Comparison of ENCODE assay signal across 8 cellular contexts in the genomic region with DNA sequence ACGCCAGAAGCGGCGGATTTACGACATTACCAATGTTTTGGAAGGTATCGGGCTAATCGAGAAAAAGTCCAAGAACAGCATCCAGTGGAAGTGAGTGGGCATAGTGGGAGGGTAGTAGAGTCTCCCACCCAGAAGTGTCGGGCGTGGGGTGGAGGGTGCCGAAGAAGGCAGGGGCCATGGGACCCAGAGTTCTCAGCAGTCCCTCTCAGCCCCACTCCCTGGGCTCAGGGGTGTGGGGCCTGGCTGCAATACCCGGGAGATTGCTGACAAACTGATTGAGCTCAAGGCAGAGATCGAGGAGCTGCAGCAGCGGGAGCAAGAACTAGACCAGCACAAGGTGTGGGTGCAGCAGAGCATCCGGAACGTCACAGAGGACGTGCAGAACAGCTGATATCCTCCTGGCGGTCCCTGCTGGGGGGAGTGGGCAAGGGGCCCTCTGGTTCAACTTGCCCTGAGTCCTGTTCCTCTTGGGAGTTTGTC. TPM values are rescaled to one million over a fixed set of nuclear protein-coding genes. Genes with fewer than 3 reads are reported as not detected.
DNase-seq lines count a peak whose midpoint lies in the region; ATAC-seq and TF ChIP-seq lines count a peak whose summit lies in the region.

No MANE protein-coding gene starts in this region.

- H3K9ac ChIP-seq in skeletal muscle tissue (ENCODE audit: low read depth in 1 of 3, low read length in 3 of 3): peak overlapping the region; percentile 94 to 95 (median 95)

- H3K27me3 ChIP-seq in gastroesophageal sphincter: no peaks in the 10 kb centered on the region
- no peaks in the 10 kb centered on the region for H3K27me3 ChIP-seq in skeletal muscle tissue (ENCODE audit: control insufficient read depth in 3 of 3, insufficient read depth in 3 of 3, low read length in 3 of 3)

- H3K9me3 ChIP-seq in gastroesophageal sphincter (no peaks in the 10 kb centered on the region), skeletal muscle tissue (ENCODE audit: control insufficient read depth in 3 of 3, low read length in 3 of 3) (no peaks in the 10 kb centered on the region)

- WGBS in gastroesophageal sphincter (ENCODE audit: low coverage in 1 of 2), 2 donors: 14 to 22% methylated on average over 5 to 10 of the region's 16 CpGs

- no peaks in the 10 kb centered on the region for H3K9me3 Mint-ChIP-seq in T-helper 2 cell treated with Interferon-gamma antibody and Interleukin-4, amounts not matched to agents 5 μg/mL and 100 μg/mL, for 36 hours

- H3K36me3 Mint-ChIP-seq in T-helper 2 cell treated with Interferon-gamma antibody and Interleukin-4, amounts not matched to agents 5 μg/mL and 100 μg/mL, for 36 hours (ENCODE audit: low read depth): peaks cover 48% of the 10 kb centered on the region

- no peak for TF ChIP-seq POLR2A in gastroesophageal sphincter (IDR thresholded peaks at IDR 0.05)

- H3K4me1 Mint-ChIP-seq in T-helper 2 cell treated with Interferon-gamma antibody and Interleukin-4, amounts not matched to agents 5 μg/mL and 100 μg/mL, for 36 hours (ENCODE audit: low read depth): peaks cover 32% of the 10 kb centered on the region

- H3K36me3 ChIP-seq in gastroesophageal sphincter (peaks cover 0 to 48% of the 10 kb centered on the region in 2 donors), skeletal muscle tissue (ENCODE audit: control insufficient read depth in 3 of 3, insufficient read depth in 3 of 3, low read length in 3 of 3) (peaks cover 36 to 45% (median 42%) of the 10 kb centered on the region in 3 donors)

- H3K4me1 ChIP-seq in gastroesophageal sphincter (peaks cover 0 to 50% (median 16%) of the 10 kb centered on the region in 3 donors), skeletal muscle tissue (ENCODE audit: control insufficient read depth in 3 of 3, insufficient read depth in 3 of 3, low read length in 3 of 3) (peaks cover 26 to 34% (median 32%) of the 10 kb centered on the region in 3 donors)

- no peaks in the 10 kb centered on the region for H3K27me3 Mint-ChIP-seq in T-helper 2 cell treated with Interferon-gamma antibody and Interleukin-4, amounts not matched to agents 5 μg/mL and 100 μg/mL, for 36 hours (ENCODE audit: low read depth)

- H3K4me3 Mint-ChIP-seq in T-helper 2 cell treated with Interferon-gamma antibody and Interleukin-4, amounts not matched to agents 5 μg/mL and 100 μg/mL, for 36 hours: peak overlapping the region; percentile 95

- no peak for DNase-seq in T-helper 2 cell treated with Interferon-gamma antibody and Interleukin-4, amounts not matched to agents 5 μg/mL and 100 μg/mL, for 36 hours (ENCODE audit: low spot score)
- DNase-seq in NCI-H187 treated with DMSO at 0.1 percent for 48 hours (lab: John Stamatoyannopoulos, UW): no peak

- peak overlapping the region; percentile 69 for H3K27ac Mint-ChIP-seq in T-helper 2 cell treated with Interferon-gamma antibody and Interleukin-4, amounts not matched to agents 5 μg/mL and 100 μg/mL, for 36 hours

- peak overlapping the region; percentile 51 to 83 for H3K4me3 ChIP-seq in gastroesophageal sphincter
- H3K4me3 ChIP-seq in skeletal muscle tissue (ENCODE audit: low read length in 3 of 3): peak overlapping the region; percentile 95 to 97 (median 97)

- ATAC-seq in GM21619 (IDR thresholded peaks at IDR 0.05; ENCODE audit: unreplicated experiment): peak; percentile 4
- ATAC-seq in gastroesophageal sphincter: no peak
- no peak for ATAC-seq in GM18861 (IDR thresholded peaks at IDR 0.05; ENCODE audit: unreplicated experiment)
- ATAC-seq in HG03280 (IDR thresholded peaks at IDR 0.05; ENCODE audit: unreplicated experiment): no peak
- ATAC-seq in GM18907 (IDR thresholded peaks at IDR 0.05; ENCODE audit: unreplicated experiment): no peak

- TF ChIP-seq CTCF in gastroesophageal sphincter (IDR thresholded peaks at IDR 0.05): no peak

- no peak for TF ChIP-seq EP300 in gastroesophageal sphincter (IDR thresholded peaks at IDR 0.05)

- H3K27ac ChIP-seq in gastroesophageal sphincter (peak overlapping the region in 3 of 4 donors; percentile 82 to 84 (median 83)), skeletal muscle tissue (ENCODE audit: low read depth, low read length) (no peak overlapping the region)

RNA-seq across cellular contexts. Expression of a gene that starts 0.9 kb away (rescaled TPM):
- total RNA-seq in gastroesophageal sphincter: 10 to 100 TPM; 55.0 to 89.8 (median 76.2) TPM
- 32.4 TPM for total RNA-seq in skeletal muscle tissue

RNA-seq across cellular contexts. Expression of a gene that starts 2.9 kb away (rescaled TPM):
- 1 to 10 TPM; 1.6 to 6.1 (median 2.6) TPM for total RNA-seq in gastroesophageal sphincter
- 5.2 TPM for total RNA-seq in skeletal muscle tissue

RNA-seq across cellular contexts. Expression of a gene that starts 6.1 kb away (rescaled TPM):
- total RNA-seq in gastroesophageal sphincter: 1 to 10 TPM in 2 of 4 donors, under 1 TPM in 2; 0.15 to 3.9 (median 1.3) TPM
- total RNA-seq in skeletal muscle tissue: not detected

RNA-seq across cellular contexts. Expression of a gene that starts 9.1 kb away (rescaled TPM):
- total RNA-seq in gastroesophageal sphincter (10 to 100 TPM in 2 of 4 donors, 1 to 10 TPM in 2; 6.7 to 37.4 (median 19.2) TPM), skeletal muscle tissue (5.2 TPM)

RNA-seq across cellular contexts. Expression of a gene that starts 22.5 kb away (rescaled TPM):
- total RNA-seq in gastroesophageal sphincter (10 to 100 TPM; 23.0 to 78.9 (median 49.9) TPM), skeletal muscle tissue (11.0 TPM)
